In the genomic region with DNA sequence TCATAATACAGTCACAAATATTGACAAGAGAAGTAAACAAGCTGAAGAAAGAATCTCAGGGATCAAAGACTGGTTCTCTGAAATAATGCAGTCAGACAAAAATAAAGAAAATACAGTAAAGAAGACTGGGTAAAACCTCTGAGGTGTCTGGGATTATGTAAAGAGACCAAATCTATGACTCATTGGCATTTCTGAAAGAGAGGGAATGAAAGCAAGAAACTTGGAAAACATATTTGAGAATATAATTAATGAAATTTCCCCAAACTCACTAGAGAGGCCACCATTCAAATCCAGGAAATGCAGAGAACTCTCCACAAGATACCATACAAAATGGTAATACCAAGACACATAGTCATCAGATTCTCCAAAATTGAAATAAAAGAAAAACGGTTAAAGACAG, we compare ENCODE assay signal across 1 cellular context.
TF ChIP-seq lines count a peak whose summit lies in the region.

No MANE protein-coding gene starts in this region.

TF ChIP-seq in GM23338, 12 proteins besides CTCF, POLR2A, EP300 and RAD21:
- TF ChIP-seq CREB1 (CRISPR knock-in tag; IDR thresholded peaks at IDR 0.05; ENCODE audit: low read depth) = no peak
- TF ChIP-seq, protein P1, sequence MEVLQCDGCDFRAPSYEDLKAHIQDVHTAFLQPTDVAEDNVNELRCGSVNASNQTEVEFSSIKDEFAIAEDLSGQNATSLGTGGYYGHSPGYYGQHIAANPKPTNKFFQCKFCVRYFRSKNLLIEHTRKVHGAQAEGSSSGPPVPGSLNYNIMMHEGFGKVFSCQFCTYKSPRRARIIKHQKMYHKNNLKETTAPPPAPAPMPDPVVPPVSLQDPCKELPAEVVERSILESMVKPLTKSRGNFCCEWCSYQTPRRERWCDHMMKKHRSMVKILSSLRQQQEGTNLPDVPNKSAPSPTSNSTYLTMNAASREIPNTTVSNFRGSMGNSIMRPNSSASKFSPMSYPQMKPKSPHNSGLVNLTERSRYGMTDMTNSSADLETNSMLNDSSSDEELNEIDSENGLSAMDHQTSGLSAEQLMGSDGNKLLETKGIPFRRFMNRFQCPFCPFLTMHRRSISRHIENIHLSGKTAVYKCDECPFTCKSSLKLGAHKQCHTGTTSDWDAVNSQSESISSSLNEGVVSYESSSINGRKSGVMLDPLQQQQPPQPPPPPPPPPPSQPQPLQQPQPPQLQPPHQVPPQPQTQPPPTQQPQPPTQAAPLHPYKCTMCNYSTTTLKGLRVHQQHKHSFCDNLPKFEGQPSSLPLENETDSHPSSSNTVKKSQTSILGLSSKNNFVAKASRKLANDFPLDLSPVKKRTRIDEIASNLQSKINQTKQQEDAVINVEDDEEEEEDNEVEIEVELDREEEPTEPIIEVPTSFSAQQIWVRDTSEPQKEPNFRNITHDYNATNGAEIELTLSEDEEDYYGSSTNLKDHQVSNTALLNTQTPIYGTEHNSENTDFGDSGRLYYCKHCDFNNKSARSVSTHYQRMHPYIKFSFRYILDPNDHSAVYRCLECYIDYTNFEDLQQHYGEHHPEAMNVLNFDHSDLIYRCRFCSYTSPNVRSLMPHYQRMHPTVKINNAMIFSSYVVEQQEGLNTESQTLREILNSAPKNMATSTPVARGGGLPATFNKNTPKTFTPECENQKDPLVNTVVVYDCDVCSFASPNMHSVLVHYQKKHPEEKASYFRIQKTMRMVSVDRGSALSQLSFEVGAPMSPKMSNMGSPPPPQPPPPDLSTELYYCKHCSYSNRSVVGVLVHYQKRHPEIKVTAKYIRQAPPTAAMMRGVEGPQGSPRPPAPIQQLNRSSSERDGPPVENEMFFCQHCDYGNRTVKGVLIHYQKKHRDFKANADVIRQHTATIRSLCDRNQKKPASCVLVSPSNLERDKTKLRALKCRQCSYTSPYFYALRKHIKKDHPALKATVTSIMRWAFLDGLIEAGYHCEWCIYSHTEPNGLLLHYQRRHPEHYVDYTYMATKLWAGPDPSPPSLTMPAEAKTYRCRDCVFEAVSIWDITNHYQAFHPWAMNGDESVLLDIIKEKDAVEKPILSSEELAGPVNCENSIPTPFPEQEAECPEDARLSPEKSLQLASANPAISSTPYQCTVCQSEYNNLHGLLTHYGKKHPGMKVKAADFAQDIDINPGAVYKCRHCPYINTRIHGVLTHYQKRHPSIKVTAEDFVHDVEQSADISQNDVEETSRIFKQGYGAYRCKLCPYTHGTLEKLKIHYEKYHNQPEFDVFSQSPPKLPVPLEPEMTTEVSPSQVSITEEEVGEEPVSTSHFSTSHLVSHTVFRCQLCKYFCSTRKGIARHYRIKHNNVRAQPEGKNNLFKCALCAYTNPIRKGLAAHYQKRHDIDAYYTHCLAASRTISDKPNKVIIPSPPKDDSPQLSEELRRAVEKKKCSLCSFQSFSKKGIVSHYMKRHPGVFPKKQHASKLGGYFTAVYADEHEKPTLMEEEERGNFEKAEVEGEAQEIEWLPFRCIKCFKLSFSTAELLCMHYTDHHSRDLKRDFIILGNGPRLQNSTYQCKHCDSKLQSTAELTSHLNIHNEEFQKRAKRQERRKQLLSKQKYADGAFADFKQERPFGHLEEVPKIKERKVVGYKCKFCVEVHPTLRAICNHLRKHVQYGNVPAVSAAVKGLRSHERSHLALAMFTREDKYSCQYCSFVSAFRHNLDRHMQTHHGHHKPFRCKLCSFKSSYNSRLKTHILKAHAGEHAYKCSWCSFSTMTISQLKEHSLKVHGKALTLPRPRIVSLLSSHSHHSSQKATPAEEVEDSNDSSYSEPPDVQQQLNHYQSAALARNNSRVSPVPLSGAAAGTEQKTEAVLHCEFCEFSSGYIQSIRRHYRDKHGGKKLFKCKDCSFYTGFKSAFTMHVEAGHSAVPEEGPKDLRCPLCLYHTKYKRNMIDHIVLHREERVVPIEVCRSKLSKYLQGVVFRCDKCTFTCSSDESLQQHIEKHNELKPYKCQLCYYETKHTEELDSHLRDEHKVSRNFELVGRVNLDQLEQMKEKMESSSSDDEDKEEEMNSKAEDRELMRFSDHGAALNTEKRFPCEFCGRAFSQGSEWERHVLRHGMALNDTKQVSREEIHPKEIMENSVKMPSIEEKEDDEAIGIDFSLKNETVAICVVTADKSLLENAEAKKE (CRISPR knock-in tag; IDR thresholded peaks at IDR 0.05) = no peak
- TF ChIP-seq ZNF331 (CRISPR knock-in tag; IDR thresholded peaks at IDR 0.05; ENCODE audit: low read depth) = no peak
- no peak for TF ChIP-seq EZH2phosphoT487 (IDR thresholded peaks at IDR 0.05; ENCODE audit: unreplicated experiment)
- no peak for TF ChIP-seq NANOG (IDR thresholded peaks at IDR 0.05; ENCODE audit: borderline replicate concordance)
- TF ChIP-seq STAT1 (IDR thresholded peaks at IDR 0.05; ENCODE audit: unreplicated experiment) = no peak
- no peak for TF ChIP-seq EZH2 (IDR thresholded peaks at IDR 0.05; ENCODE audit: low read depth, unreplicated experiment)
- TF ChIP-seq, protein P2, sequence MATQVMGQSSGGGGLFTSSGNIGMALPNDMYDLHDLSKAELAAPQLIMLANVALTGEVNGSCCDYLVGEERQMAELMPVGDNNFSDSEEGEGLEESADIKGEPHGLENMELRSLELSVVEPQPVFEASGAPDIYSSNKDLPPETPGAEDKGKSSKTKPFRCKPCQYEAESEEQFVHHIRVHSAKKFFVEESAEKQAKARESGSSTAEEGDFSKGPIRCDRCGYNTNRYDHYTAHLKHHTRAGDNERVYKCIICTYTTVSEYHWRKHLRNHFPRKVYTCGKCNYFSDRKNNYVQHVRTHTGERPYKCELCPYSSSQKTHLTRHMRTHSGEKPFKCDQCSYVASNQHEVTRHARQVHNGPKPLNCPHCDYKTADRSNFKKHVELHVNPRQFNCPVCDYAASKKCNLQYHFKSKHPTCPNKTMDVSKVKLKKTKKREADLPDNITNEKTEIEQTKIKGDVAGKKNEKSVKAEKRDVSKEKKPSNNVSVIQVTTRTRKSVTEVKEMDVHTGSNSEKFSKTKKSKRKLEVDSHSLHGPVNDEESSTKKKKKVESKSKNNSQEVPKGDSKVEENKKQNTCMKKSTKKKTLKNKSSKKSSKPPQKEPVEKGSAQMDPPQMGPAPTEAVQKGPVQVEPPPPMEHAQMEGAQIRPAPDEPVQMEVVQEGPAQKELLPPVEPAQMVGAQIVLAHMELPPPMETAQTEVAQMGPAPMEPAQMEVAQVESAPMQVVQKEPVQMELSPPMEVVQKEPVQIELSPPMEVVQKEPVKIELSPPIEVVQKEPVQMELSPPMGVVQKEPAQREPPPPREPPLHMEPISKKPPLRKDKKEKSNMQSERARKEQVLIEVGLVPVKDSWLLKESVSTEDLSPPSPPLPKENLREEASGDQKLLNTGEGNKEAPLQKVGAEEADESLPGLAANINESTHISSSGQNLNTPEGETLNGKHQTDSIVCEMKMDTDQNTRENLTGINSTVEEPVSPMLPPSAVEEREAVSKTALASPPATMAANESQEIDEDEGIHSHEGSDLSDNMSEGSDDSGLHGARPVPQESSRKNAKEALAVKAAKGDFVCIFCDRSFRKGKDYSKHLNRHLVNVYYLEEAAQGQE (IDR thresholded peaks at IDR 0.05; ENCODE audit: unreplicated experiment) = no peak
- TF ChIP-seq ZNF114 (CRISPR knock-in tag; IDR thresholded peaks at IDR 0.05) = no peak
- no peak for TF ChIP-seq POLR2AphosphoS5 (IDR thresholded peaks at IDR 0.05; ENCODE audit: low read depth)
- TF ChIP-seq JUNB (IDR thresholded peaks at IDR 0.05; ENCODE audit: unreplicated experiment) = no peak
- TF ChIP-seq, protein P3, sequence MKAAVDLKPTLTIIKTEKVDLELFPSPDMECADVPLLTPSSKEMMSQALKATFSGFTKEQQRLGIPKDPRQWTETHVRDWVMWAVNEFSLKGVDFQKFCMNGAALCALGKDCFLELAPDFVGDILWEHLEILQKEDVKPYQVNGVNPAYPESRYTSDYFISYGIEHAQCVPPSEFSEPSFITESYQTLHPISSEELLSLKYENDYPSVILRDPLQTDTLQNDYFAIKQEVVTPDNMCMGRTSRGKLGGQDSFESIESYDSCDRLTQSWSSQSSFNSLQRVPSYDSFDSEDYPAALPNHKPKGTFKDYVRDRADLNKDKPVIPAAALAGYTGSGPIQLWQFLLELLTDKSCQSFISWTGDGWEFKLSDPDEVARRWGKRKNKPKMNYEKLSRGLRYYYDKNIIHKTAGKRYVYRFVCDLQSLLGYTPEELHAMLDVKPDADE (IDR thresholded peaks at IDR 0.05) = no peak
